21 cellular contexts compared by ENCODE assay signal in the genomic region with DNA sequence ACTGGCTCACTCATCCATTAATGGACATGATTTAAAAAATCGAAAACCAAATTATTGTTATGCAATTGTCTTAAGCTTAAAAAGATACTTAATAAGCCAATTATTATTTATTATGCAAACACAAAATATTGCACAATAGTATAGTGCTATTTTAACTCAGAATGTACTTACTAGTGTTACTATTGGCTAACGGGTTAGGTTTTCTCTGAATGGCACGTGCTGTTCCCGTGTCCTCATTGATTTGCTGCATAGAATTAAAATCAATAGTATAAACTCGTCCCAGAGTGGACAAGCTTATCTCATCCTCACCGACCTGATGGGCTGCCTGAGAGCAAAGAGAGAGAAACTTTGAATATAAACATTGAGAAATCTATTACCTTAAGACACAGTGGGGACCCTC.
DNase-seq lines count a peak whose midpoint lies in the region; ATAC-seq, FAIRE-seq and TF ChIP-seq lines count a peak whose summit lies in the region.
"Had no signal": no experiment of that assay in that cellular context is flagged by ENCODE, and none has a peak within 500 bp of the region (broad histone marks: within the 10 kb centered on the region; RNA-seq: fewer than 3 reads in every experiment).

No MANE protein-coding gene starts in this region.

- no peak overlapping the region for H2BK12ac ChIP-seq in H1 (ENCODE audit: low read depth, low read length)

- H3K4me1 ChIP-seq in H1 (replicated peaks in 1 of 4; ENCODE audit: control insufficient read depth in 3 of 4, insufficient read depth in 4 of 4, low read length in 3 of 4) (no peaks in the 10 kb centered on the region), right lobe of liver (peaks cover 0 to 24% (median 5%) of the 10 kb centered on the region in 4 donors)
- H3K4me1 ChIP-seq: BLaER1 treated with 17β-estradiol and CSF1 and Interleukin-3, amounts not matched to agents 10 nM and 100 nM had no signal

- H3K4me3 ChIP-seq in H1 (ENCODE audit: extremely low read depth in 1 of 4, insufficient read depth in 2 of 4, low read depth in 3 of 4, low read length in 4 of 4) (no peak overlapping the region), right lobe of liver (no peak overlapping the region)
- H3K4me3 ChIP-seq: BLaER1 treated with 17β-estradiol and CSF1 and Interleukin-3, amounts not matched to agents 10 nM and 100 nM; GM12878; GM23248 had no signal

- no peak overlapping the region for H3K4me2 ChIP-seq in H1 (ENCODE audit: insufficient read depth in 1 of 2, low read depth in 2 of 2, low read length in 2 of 2)
- H3K4me2 ChIP-seq: BLaER1 treated with 17β-estradiol and CSF1 and Interleukin-3, amounts not matched to agents 10 nM and 100 nM; KMS-11 had no signal

- H3K79me2 ChIP-seq in H1 (ENCODE audit: control insufficient read depth in 1 of 2, insufficient read depth in 2 of 2, low read length in 2 of 2): no peaks in the 10 kb centered on the region

- intact Hi-C loops in right lobe of liver (cut with DNase I): loop anchor here in 1 of 2 donors (10.0 kb wide), 1 partner anchor 119 kb away; a partner anchor contains a TSS

- H3K27ac ChIP-seq in H1 (ENCODE audit: low read depth, low read length) (no peak overlapping the region), right lobe of liver (peak overlapping the region in 1 of 3 donors; percentile 6)
- H3K27ac ChIP-seq: 22Rv1; BLaER1 treated with 17β-estradiol and CSF1 and Interleukin-3, amounts not matched to agents 10 nM and 100 nM; GM23248; KMS-11 had no signal

- H3K23me2 ChIP-seq in H1 (ENCODE audit: low read depth, low read length): no peaks in the 10 kb centered on the region

- H3K27me3 Mint-ChIP-seq in activated naive CD4-positive, alpha-beta T cell treated with anti-CD3 and anti-CD28 coated beads, Interleukin-2, amount 50 U/mL, for 24 hours: no peaks in the 10 kb centered on the region
- H3K27me3 Mint-ChIP-seq: B cell had no signal

- no peak for FAIRE-seq in H1 (lab: Jason Lieb, UNC)
- FAIRE-seq: H54, HTR-8/SVneo had no signal

- H3K9me3 ChIP-seq in H1 (ENCODE audit: insufficient read depth in 2 of 2, low read depth in 1 of 2, low read length in 1 of 2): no peaks in the 10 kb centered on the region
- no peaks in the 10 kb centered on the region for H3K9me3 ChIP-seq in right lobe of liver
- H3K9me3 ChIP-seq: BLaER1 treated with 17β-estradiol and CSF1 and Interleukin-3, amounts not matched to agents 10 nM and 100 nM had no signal

- no peak overlapping the region for H3K4me3 Mint-ChIP-seq in activated naive CD4-positive, alpha-beta T cell treated with anti-CD3 and anti-CD28 coated beads, Interleukin-2, amount 50 U/mL, for 24 hours
- H3K4me3 Mint-ChIP-seq: B cell; CD8-positive, alpha-beta T cell had no signal

- no peak overlapping the region for H4K5ac ChIP-seq in H1 (ENCODE audit: insufficient read length, low read depth, low read length)

- peaks cover 9% of the 10 kb centered on the region for H3K36me3 Mint-ChIP-seq in activated naive CD4-positive, alpha-beta T cell treated with anti-CD3 and anti-CD28 coated beads, Interleukin-2, amount 50 U/mL, for 24 hours

- no peak overlapping the region for H3K14ac ChIP-seq in H1 (ENCODE audit: insufficient read length)

- no peaks in the 10 kb centered on the region for H3K9me3 Mint-ChIP-seq in activated naive CD4-positive, alpha-beta T cell treated with anti-CD3 and anti-CD28 coated beads, Interleukin-2, amount 50 U/mL, for 24 hours
- H3K9me3 Mint-ChIP-seq: CD8-positive, alpha-beta T cell had no signal

- H3K4me1 Mint-ChIP-seq in activated naive CD4-positive, alpha-beta T cell treated with anti-CD3 and anti-CD28 coated beads, Interleukin-2, amount 50 U/mL, for 24 hours: peaks cover 9% of the 10 kb centered on the region
- H3K4me1 Mint-ChIP-seq: B cell had no signal

- H3K18ac ChIP-seq in H1 (ENCODE audit: extremely low read depth, low read length): no peak overlapping the region

- no peak for TF ChIP-seq POLR2A in H1 (IDR thresholded peaks at IDR 0.05; ENCODE audit: control extremely low read depth in 1 of 2, low read depth in 2 of 2, low read length in 2 of 2)
- no peak for TF ChIP-seq POLR2A in right lobe of liver (IDR thresholded peaks at IDR 0.05)

- in situ Hi-C loops in GM13976 (cut with MboI; ENCODE audit: low sequenced_read_pairs, unreplicated experiment): loop anchor here (25.0 kb wide), 1 partner anchor 357 kb away; no protein-coding TSS in a partner anchor

- H3K56ac ChIP-seq in H1 (replicated peaks; ENCODE audit: insufficient read length, low read depth, low read length): no peak overlapping the region

- H3K27ac Mint-ChIP-seq in activated naive CD4-positive, alpha-beta T cell treated with anti-CD3 and anti-CD28 coated beads, Interleukin-2, amount 50 U/mL, for 24 hours: peak overlapping the region; percentile 72
- H3K27ac Mint-ChIP-seq: B cell; CD8-positive, alpha-beta T cell had no signal

- POLR2A ChIA-PET in H1 (lab: Charles Lee; ENCODE audit: partially characterized antibody): no interaction called here

- H2AFZ ChIP-seq in H1 (ENCODE audit: low read length): no peak overlapping the region
- H2AFZ ChIP-seq: GM23248 had no signal

- no peak for DNase-seq in activated naive CD4-positive, alpha-beta T cell treated with Interleukin-2 at 50 U/mL for 16 hours
- DNase-seq in H1 (ENCODE audit: low read depth in 1 of 2, low spot score in 2 of 2): no peak
- peak; percentile 46 to 79 (median 69) for DNase-seq in right lobe of liver
- no peak for DNase-seq in anterior cingulate cortex (lab: John Stamatoyannopoulos, UW)
- DNase-seq in GM13976 (ENCODE audit: low spot score): no peak
- no peak for DNase-seq in cerebellar cortex (ENCODE audit: low spot score)
- DNase-seq: Calu3; CD8-positive, alpha-beta T cell; DMS53; DND-41; EL; GM23248; HCEC 1CT had no signal

- CTCF ChIA-PET in H1 (lab: Charles Lee; ENCODE audit: partially characterized antibody): no interaction called here

- H3K23ac ChIP-seq in H1 (ENCODE audit: insufficient read length): no peak overlapping the region

- ATAC-seq in right lobe of liver: peak; percentile 72 to 90 (median 80)
- ATAC-seq: CD8-positive, alpha-beta T cell; GM12878 had no signal

- no peak overlapping the region for H4K91ac ChIP-seq in H1 (replicated peaks; ENCODE audit: insufficient read length, low read length)

- no peaks in the 10 kb centered on the region for H3K79me1 ChIP-seq in H1 (ENCODE audit: low read depth, low read length)

- WGBS in H1 (ENCODE audit: extremely low coverage in 1 of 2, insufficient coverage in 1 of 2, insufficient read length in 1 of 2, insufficient replicate concordance in 2 of 2, low coverage in 1 of 2, low lambda C conversion rate in 2 of 2, missing lambda C conversion rate in 1 of 2), 2 experiments: 91% methylated on average over 6 of the region's 6 CpGs; no CpG with 5 or more reads in 1 of the 2 experiments
- WGBS in right lobe of liver (ENCODE audit: insufficient coverage, low coverage, low lambda C conversion rate, missing lambda C conversion rate): 29% methylated on average over 6 of the region's 6 CpGs

- TF ChIP-seq CTCF in H1 (IDR thresholded peaks at IDR 0.05; ENCODE audit: control extremely low read depth in 1 of 3, insufficient read depth in 1 of 3, low read depth in 1 of 3, low read length in 3 of 3) (no peak), right lobe of liver (IDR thresholded peaks at IDR 0.05) (no peak), GM13976 (IDR thresholded peaks at IDR 0.05; ENCODE audit: borderline replicate concordance, control extremely low read depth, extremely low read depth, insufficient read depth, missing control alignments) (no peak)

- peaks cover 2% of the 10 kb centered on the region in 2 experiments for H4K20me1 ChIP-seq in H1 (replicated peaks in 1 of 2; ENCODE audit: control insufficient read depth in 1 of 2, insufficient read depth in 2 of 2, low read length in 2 of 2)

- no peak overlapping the region for H2BK120ac ChIP-seq in H1 (replicated peaks; ENCODE audit: low read depth, low read length)

- no peak overlapping the region for H2BK20ac ChIP-seq in H1 (ENCODE audit: low read length)

- H3K4ac ChIP-seq in H1 (replicated peaks; ENCODE audit: insufficient read length, low read depth, low read length): no peak overlapping the region

- no peak for TF ChIP-seq RAD21 in H1 (IDR thresholded peaks at IDR 0.05 in 1 of 2, conservative IDR thresholded peaks at IDR 0.05 in 1 of 2; ENCODE audit: low read depth in 2 of 2, low read length in 2 of 2)

- H3K36me3 ChIP-seq in H1 (ENCODE audit: control insufficient read depth in 2 of 4, insufficient read depth in 4 of 4, low read length in 3 of 4) (peaks cover 4 to 60% (median 18%) of the 10 kb centered on the region in 4 experiments; a peak in 6 of 8 replicates), right lobe of liver (peaks cover 0 to 69% (median 9%) of the 10 kb centered on the region in 4 donors)

- H2BK5ac ChIP-seq in H1 (ENCODE audit: low read depth, low read length): no peak overlapping the region

- no peak overlapping the region for H3K9ac ChIP-seq in H1 (replicated peaks in 1 of 4; ENCODE audit: extremely low read depth in 1 of 4, low read depth in 3 of 4, low read length in 3 of 4)
- H3K9ac ChIP-seq: BLaER1 treated with 17β-estradiol and CSF1 and Interleukin-3, amounts not matched to agents 10 nM and 100 nM; GM23248; KMS-11 had no signal

- H4K8ac ChIP-seq in H1 (ENCODE audit: extremely low read depth, insufficient read depth, low read length): no peak overlapping the region

- H3K27me3 ChIP-seq in H1 (replicated peaks in 1 of 4; ENCODE audit: control insufficient read depth in 3 of 4, extremely low read depth in 1 of 4, insufficient read depth in 3 of 4, low read length in 3 of 4): no peaks in the 10 kb centered on the region
- H3K27me3 ChIP-seq in right lobe of liver: no peaks in the 10 kb centered on the region
- H3K27me3 ChIP-seq: BLaER1 treated with 17β-estradiol and CSF1 and Interleukin-3, amounts not matched to agents 10 nM and 100 nM had no signal

- no peak overlapping the region for H2AK5ac ChIP-seq in H1 (ENCODE audit: low read depth, low read length)

- H2BK15ac ChIP-seq in H1 (ENCODE audit: low read length): no peak overlapping the region

- TF ChIP-seq EP300 in H1 (IDR thresholded peaks at IDR 0.05; ENCODE audit: borderline replicate concordance in 1 of 2, low read depth in 2 of 2, low read length in 2 of 2): no peak

TF ChIP-seq in H1, 55 proteins besides CTCF, POLR2A, EP300 and RAD21:
- TF ChIP-seq, protein P1, sequence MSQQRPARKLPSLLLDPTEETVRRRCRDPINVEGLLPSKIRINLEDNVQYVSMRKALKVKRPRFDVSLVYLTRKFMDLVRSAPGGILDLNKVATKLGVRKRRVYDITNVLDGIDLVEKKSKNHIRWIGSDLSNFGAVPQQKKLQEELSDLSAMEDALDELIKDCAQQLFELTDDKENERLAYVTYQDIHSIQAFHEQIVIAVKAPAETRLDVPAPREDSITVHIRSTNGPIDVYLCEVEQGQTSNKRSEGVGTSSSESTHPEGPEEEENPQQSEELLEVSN (IDR thresholded peaks at IDR 0.05): no peak
- TF ChIP-seq CBX5 (IDR thresholded peaks at IDR 0.05; ENCODE audit: low read depth, low read length): no peak
- peak; percentile 29; the same call in 1 of the 2 replicates for TF ChIP-seq CEBPB (IDR thresholded peaks at IDR 0.05; ENCODE audit: low read depth, low read length)
- TF ChIP-seq EGR1 (IDR thresholded peaks at IDR 0.05; ENCODE audit: borderline replicate concordance, low read depth, low read length): no peak

Comparison
In these comparisons a context has a peak if more than half of its experiments do, and no peak if none do; other contexts are left out.
1. DNase-seq: peak in right lobe of liver (3 of 3); none in activated naive CD4-positive, alpha-beta T cell treated with Interleukin-2 at 50 U/mL for 16 hours (single experiment), H1 (0 of 2), anterior cingulate cortex (0 of 58), GM13976 (single experiment) and cerebellar cortex (single experiment).